Comparison of ENCODE assay signal across 1 cellular context in the genomic region with DNA sequence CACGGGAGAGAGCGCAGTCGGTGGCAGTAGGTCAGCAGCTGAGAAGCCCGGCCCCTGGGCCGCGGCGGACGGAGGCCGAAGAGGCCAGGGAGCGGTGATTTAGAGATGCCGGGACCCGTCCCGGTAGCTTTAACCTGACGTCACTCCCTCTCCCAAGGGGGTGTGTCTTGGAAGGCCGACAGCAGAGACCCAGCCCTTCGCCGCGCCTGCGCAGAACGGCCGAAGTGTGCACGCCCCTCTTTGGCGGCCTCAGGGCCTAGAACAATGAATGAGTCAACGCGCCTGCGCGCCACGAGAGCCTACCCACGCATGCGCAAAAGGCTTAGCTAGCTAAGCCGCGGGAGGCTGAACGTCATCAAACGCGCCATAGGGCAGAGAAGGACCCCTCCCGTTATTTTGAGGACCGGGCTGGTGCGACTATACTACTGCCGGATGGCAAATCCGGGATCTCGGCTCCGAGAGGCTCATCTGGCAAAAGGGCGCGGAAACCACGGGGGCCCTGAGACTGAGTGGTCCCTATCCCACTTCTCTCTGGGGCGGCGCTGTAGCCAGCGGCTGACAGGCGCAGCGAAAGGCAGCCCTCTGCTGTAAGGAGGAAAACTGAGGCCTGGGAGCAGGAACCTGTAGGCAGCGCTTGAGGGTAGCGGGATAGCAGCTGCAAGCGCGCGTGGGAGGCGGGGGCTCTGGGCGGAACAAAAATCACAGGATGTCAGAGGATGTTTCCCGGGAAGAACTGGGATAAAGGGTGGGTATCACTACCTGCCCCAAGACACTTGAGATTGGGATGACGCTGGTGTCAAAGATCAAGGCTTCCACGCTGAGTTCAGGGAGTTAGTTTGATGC.
TF ChIP-seq lines count a peak whose summit lies in the region.

A gene with protein sequence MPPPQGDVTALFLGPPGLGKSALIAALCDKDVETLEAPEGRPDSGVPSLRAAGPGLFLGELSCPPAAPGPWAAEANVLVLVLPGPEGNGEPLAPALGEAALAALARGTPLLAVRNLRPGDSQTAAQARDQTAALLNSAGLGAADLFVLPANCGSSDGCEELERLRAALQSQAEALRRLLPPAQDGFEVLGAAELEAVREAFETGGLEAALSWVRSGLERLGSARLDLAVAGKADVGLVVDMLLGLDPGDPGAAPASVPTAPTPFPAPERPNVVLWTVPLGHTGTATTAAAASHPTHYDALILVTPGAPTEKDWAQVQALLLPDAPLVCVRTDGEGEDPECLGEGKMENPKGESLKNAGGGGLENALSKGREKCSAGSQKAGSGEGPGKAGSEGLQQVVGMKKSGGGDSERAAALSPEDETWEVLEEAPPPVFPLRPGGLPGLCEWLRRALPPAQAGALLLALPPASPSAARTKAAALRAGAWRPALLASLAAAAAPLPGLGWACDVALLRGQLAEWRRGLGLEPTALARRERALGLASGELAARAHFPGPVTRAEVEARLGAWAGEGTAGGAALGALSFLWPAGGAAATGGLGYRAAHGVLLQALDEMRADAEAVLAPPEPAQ (minus strand): TSS at position 136 of the 843 bp plus-strand sequence. CDS start 796 bp downstream, outside the sequence.
A gene with protein sequence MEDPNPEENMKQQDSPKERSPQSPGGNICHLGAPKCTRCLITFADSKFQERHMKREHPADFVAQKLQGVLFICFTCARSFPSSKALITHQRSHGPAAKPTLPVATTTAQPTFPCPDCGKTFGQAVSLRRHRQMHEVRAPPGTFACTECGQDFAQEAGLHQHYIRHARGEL (plus strand): TSS at position 597 of the 843 bp plus-strand sequence. CDS start 514 bp downstream, outside the sequence.

TF ChIP-seq in GM12878, 131 proteins besides CTCF, POLR2A, EP300 and RAD21 (continued from another document and continues in another):
- 0 out of 2 replicates have a peak, but pooled peaks have one; percentile 5 for TF ChIP-seq IRF4 (IDR thresholded peaks at IDR 0.05; ENCODE audit: low read depth, low read length)
- TF ChIP-seq, protein P1, sequence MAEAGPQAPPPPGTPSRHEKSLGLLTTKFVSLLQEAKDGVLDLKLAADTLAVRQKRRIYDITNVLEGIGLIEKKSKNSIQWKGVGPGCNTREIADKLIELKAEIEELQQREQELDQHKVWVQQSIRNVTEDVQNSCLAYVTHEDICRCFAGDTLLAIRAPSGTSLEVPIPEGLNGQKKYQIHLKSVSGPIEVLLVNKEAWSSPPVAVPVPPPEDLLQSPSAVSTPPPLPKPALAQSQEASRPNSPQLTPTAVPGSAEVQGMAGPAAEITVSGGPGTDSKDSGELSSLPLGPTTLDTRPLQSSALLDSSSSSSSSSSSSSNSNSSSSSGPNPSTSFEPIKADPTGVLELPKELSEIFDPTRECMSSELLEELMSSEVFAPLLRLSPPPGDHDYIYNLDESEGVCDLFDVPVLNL (IDR thresholded peaks at IDR 0.05; ENCODE audit: low read depth, low read length) = 0 out of 2 replicates have a peak, but pooled peaks have one; percentile 24
- peak; percentile 64 for TF ChIP-seq BACH1 (IDR thresholded peaks at IDR 0.05; ENCODE audit: borderline replicate concordance)
- no peak for TF ChIP-seq FOS (IDR thresholded peaks at IDR 0.05; ENCODE audit: borderline replicate concordance, extremely low read depth, insufficient read length)
- 0 out of 2 replicates have a peak, but pooled peaks have one; percentile 17 for TF ChIP-seq SREBF1 (IDR thresholded peaks at IDR 0.05; ENCODE audit: low read length)
- TF ChIP-seq, protein P2, sequence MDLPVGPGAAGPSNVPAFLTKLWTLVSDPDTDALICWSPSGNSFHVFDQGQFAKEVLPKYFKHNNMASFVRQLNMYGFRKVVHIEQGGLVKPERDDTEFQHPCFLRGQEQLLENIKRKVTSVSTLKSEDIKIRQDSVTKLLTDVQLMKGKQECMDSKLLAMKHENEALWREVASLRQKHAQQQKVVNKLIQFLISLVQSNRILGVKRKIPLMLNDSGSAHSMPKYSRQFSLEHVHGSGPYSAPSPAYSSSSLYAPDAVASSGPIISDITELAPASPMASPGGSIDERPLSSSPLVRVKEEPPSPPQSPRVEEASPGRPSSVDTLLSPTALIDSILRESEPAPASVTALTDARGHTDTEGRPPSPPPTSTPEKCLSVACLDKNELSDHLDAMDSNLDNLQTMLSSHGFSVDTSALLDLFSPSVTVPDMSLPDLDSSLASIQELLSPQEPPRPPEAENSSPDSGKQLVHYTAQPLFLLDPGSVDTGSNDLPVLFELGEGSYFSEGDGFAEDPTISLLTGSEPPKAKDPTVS (IDR thresholded peaks at IDR 0.05; ENCODE audit: low read depth, low read length) = peak; percentile 70
- peak; percentile 73 for TF ChIP-seq NR2C1 (IDR thresholded peaks at IDR 0.05)
- no peak for TF ChIP-seq ASH2L (IDR thresholded peaks at IDR 0.05; ENCODE audit: borderline replicate concordance, low read depth)
- TF ChIP-seq KLF5 (IDR thresholded peaks at IDR 0.05; ENCODE audit: partially characterized antibody) = peak; percentile 92
- TF ChIP-seq, protein P3, sequence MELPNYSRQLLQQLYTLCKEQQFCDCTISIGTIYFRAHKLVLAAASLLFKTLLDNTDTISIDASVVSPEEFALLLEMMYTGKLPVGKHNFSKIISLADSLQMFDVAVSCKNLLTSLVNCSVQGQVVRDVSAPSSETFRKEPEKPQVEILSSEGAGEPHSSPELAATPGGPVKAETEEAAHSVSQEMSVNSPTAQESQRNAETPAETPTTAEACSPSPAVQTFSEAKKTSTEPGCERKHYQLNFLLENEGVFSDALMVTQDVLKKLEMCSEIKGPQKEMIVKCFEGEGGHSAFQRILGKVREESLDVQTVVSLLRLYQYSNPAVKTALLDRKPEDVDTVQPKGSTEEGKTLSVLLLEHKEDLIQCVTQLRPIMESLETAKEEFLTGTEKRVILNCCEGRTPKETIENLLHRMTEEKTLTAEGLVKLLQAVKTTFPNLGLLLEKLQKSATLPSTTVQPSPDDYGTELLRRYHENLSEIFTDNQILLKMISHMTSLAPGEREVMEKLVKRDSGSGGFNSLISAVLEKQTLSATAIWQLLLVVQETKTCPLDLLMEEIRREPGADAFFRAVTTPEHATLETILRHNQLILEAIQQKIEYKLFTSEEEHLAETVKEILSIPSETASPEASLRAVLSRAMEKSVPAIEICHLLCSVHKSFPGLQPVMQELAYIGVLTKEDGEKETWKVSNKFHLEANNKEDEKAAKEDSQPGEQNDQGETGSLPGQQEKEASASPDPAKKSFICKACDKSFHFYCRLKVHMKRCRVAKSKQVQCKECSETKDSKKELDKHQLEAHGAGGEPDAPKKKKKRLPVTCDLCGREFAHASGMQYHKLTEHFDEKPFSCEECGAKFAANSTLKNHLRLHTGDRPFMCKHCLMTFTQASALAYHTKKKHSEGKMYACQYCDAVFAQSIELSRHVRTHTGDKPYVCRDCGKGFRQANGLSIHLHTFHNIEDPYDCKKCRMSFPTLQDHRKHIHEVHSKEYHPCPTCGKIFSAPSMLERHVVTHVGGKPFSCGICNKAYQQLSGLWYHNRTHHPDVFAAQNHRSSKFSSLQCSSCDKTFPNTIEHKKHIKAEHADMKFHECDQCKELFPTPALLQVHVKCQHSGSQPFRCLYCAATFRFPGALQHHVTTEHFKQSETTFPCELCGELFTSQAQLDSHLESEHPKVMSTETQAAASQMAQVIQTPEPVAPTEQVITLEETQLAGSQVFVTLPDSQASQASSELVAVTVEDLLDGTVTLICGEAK (IDR thresholded peaks at IDR 0.05; ENCODE audit: borderline replicate concordance) = peak; percentile 59; the same call in 1 of the 2 replicates
- TF ChIP-seq, protein P4, sequence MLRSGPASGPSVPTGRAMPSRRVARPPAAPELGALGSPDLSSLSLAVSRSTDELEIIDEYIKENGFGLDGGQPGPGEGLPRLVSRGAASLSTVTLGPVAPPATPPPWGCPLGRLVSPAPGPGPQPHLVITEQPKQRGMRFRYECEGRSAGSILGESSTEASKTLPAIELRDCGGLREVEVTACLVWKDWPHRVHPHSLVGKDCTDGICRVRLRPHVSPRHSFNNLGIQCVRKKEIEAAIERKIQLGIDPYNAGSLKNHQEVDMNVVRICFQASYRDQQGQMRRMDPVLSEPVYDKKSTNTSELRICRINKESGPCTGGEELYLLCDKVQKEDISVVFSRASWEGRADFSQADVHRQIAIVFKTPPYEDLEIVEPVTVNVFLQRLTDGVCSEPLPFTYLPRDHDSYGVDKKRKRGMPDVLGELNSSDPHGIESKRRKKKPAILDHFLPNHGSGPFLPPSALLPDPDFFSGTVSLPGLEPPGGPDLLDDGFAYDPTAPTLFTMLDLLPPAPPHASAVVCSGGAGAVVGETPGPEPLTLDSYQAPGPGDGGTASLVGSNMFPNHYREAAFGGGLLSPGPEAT (IDR thresholded peaks at IDR 0.05; ENCODE audit: low read depth) = peak; percentile 95
- TF ChIP-seq, protein P5, sequence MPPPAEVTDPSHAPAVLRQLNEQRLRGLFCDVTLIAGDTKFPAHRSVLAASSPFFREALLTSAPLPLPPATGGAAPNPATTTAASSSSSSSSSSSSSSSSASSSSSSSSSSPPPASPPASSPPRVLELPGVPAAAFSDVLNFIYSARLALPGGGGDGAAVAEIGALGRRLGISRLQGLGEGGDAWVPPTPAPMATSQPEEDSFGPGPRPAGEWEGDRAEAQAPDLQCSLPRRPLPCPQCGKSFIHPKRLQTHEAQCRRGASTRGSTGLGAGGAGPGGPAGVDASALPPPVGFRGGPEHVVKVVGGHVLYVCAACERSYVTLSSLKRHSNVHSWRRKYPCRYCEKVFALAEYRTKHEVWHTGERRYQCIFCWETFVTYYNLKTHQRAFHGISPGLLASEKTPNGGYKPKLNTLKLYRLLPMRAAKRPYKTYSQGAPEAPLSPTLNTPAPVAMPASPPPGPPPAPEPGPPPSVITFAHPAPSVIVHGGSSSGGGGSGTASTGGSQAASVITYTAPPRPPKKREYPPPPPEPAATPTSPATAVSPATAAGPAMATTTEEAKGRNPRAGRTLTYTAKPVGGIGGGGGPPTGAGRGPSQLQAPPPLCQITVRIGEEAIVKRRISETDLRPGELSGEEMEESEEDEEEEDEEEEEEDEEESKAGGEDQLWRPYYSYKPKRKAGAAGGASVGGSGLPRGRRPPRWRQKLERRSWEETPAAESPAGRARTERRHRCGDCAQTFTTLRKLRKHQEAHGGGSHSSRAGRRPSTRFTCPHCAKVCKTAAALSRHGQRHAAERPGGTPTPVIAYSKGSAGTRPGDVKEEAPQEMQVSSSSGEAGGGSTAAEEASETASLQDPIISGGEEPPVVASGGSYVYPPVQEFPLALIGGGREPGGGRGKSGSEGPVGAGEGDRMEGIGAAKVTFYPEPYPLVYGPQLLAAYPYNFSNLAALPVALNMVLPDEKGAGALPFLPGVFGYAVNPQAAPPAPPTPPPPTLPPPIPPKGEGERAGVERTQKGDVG (CRISPR knock-in tag; IDR thresholded peaks at IDR 0.05) = no peak
- TF ChIP-seq, protein P6, sequence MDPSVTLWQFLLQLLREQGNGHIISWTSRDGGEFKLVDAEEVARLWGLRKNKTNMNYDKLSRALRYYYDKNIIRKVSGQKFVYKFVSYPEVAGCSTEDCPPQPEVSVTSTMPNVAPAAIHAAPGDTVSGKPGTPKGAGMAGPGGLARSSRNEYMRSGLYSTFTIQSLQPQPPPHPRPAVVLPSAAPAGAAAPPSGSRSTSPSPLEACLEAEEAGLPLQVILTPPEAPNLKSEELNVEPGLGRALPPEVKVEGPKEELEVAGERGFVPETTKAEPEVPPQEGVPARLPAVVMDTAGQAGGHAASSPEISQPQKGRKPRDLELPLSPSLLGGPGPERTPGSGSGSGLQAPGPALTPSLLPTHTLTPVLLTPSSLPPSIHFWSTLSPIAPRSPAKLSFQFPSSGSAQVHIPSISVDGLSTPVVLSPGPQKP (IDR thresholded peaks at IDR 0.05; ENCODE audit: low read depth, low read length) = no peak
- no peak for TF ChIP-seq NFYA (IDR thresholded peaks at IDR 0.05; ENCODE audit: borderline replicate concordance, low read depth, low read length)
- no peak for TF ChIP-seq EZH2 (IDR thresholded peaks at IDR 0.05; ENCODE audit: borderline replicate concordance, control insufficient read depth, low read depth, low read length)
- no peak for TF ChIP-seq SUZ12 (IDR thresholded peaks at IDR 0.05; ENCODE audit: unreplicated experiment)
- TF ChIP-seq, protein P7, sequence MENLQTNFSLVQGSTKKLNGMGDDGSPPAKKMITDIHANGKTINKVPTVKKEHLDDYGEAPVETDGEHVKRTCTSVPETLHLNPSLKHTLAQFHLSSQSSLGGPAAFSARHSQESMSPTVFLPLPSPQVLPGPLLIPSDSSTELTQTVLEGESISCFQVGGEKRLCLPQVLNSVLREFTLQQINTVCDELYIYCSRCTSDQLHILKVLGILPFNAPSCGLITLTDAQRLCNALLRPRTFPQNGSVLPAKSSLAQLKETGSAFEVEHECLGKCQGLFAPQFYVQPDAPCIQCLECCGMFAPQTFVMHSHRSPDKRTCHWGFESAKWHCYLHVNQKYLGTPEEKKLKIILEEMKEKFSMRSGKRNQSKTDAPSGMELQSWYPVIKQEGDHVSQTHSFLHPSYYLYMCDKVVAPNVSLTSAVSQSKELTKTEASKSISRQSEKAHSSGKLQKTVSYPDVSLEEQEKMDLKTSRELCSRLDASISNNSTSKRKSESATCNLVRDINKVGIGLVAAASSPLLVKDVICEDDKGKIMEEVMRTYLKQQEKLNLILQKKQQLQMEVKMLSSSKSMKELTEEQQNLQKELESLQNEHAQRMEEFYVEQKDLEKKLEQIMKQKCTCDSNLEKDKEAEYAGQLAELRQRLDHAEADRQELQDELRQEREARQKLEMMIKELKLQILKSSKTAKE (IDR thresholded peaks at IDR 0.05; ENCODE audit: low read depth, poor library complexity, severe bottlenecking) = peak; percentile 50
- TF ChIP-seq CBFB (IDR thresholded peaks at IDR 0.05; ENCODE audit: low read depth) = peak; percentile 91
- peak; percentile 41; the same call in 1 of the 2 replicates for TF ChIP-seq PML (IDR thresholded peaks at IDR 0.05; ENCODE audit: low read length)
- TF ChIP-seq SPI1 (IDR thresholded peaks at IDR 0.05; ENCODE audit: borderline replicate concordance, insufficient read depth, low read depth, low read length) = no peak
- TF ChIP-seq CHD1 (IDR thresholded peaks at IDR 0.05; ENCODE audit: low read depth, low read length) = no peak
- peak; percentile 35 for TF ChIP-seq MEF2B (IDR thresholded peaks at IDR 0.05; ENCODE audit: partially characterized antibody, poor library complexity, severe bottlenecking)
- TF ChIP-seq IKZF2 (IDR thresholded peaks at IDR 0.05) = peak; percentile 56 to 73
- peak; percentile 85 for TF ChIP-seq HCFC1 (IDR thresholded peaks at IDR 0.05; ENCODE audit: low read length)
- TF ChIP-seq, protein P8, sequence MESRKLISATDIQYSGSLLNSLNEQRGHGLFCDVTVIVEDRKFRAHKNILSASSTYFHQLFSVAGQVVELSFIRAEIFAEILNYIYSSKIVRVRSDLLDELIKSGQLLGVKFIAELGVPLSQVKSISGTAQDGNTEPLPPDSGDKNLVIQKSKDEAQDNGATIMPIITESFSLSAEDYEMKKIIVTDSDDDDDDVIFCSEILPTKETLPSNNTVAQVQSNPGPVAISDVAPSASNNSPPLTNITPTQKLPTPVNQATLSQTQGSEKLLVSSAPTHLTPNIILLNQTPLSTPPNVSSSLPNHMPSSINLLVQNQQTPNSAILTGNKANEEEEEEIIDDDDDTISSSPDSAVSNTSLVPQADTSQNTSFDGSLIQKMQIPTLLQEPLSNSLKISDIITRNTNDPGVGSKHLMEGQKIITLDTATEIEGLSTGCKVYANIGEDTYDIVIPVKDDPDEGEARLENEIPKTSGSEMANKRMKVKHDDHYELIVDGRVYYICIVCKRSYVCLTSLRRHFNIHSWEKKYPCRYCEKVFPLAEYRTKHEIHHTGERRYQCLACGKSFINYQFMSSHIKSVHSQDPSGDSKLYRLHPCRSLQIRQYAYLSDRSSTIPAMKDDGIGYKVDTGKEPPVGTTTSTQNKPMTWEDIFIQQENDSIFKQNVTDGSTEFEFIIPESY (IDR thresholded peaks at IDR 0.05) = peak; percentile 96
- no peak for TF ChIP-seq SP1 (IDR thresholded peaks at IDR 0.05; ENCODE audit: low read depth, low read length)
- TF ChIP-seq TARDBP (IDR thresholded peaks at IDR 0.05; ENCODE audit: borderline replicate concordance) = no peak
- TF ChIP-seq ATF7 (IDR thresholded peaks at IDR 0.05; ENCODE audit: low read depth) = peak; percentile 98
- peak; percentile 64 for TF ChIP-seq SIX5 (IDR thresholded peaks at IDR 0.05; ENCODE audit: low read depth, low read length, severe bottlenecking)
- TF ChIP-seq GATAD2B (conservative IDR thresholded peaks at IDR 0.05; ENCODE audit: low read depth) = 0 out of 2 replicates have a peak, but pooled peaks have one; percentile 42
- TF ChIP-seq SRF (IDR thresholded peaks at IDR 0.05; ENCODE audit: low read depth in 2 of 2, low read length in 2 of 2) = peak in 1 of 2 experiments; percentile 67; a peak in 2 of 4 replicates
